2 cellular contexts compared by ENCODE assay signal in genomic region chr1:26856181-26856580, GRCh38.
TF ChIP-seq lines count a peak whose summit lies in the region.

No MANE protein-coding gene starts in this region.

TF ChIP-seq in IMR-90, 13 proteins besides CTCF, POLR2A, EP300 and RAD21:
- TF ChIP-seq NFE2L2 (IDR thresholded peaks at IDR 0.05; ENCODE audit: low read depth, low read length) (no peak), CEBPB (IDR thresholded peaks at IDR 0.05; ENCODE audit: low read depth, low read length) (no peak), FOS (IDR thresholded peaks at IDR 0.05; ENCODE audit: low read depth, low read length) (no peak)
TF ChIP-seq in IMR-90: peak in this region for 0.

TF ChIP-seq in HEK293T, 16 proteins besides CTCF, POLR2A, EP300 and RAD21:
- TF ChIP-seq FOXM1 (IDR thresholded peaks at IDR 0.05; ENCODE audit: borderline replicate concordance) (no peak), FOXA1 (IDR thresholded peaks at IDR 0.05) (no peak), L3MBTL2 (conservative IDR thresholded peaks at IDR 0.05) (no peak), ZNF384 (IDR thresholded peaks at IDR 0.05) (no peak), HDGF (IDR thresholded peaks at IDR 0.05; ENCODE audit: borderline replicate concordance) (no peak), NFRKB (IDR thresholded peaks at IDR 0.05) (no peak), TARDBP (IDR thresholded peaks at IDR 0.05) (no peak), BHLHE40 (IDR thresholded peaks at IDR 0.05; ENCODE audit: borderline replicate concordance) (no peak), PKNOX1 (IDR thresholded peaks at IDR 0.05) (no peak), SUZ12 (IDR thresholded peaks at IDR 0.05) (no peak), CTBP1 (IDR thresholded peaks at IDR 0.05; ENCODE audit: borderline replicate concordance) (no peak), FOXK2 (IDR thresholded peaks at IDR 0.05) (no peak), ARNT (IDR thresholded peaks at IDR 0.05) (no peak), ELF4 (IDR thresholded peaks at IDR 0.05) (no peak), SP1 (IDR thresholded peaks at IDR 0.05) (no peak)
